ENCODE assay signal across 19 cellular contexts in genomic region chr17:19010729-19011505, GRCh38. TPM values are rescaled to one million over a fixed set of nuclear protein-coding genes. Genes with fewer than 3 reads are reported as not detected.
DNase-seq lines count a peak whose midpoint lies in the region; ATAC-seq, FAIRE-seq and TF ChIP-seq lines count a peak whose summit lies in the region.
"Had no signal": no experiment of that assay in that cellular context is flagged by ENCODE, and none has a peak within 500 bp of the region (broad histone marks: within the 10 kb centered on the region; RNA-seq: fewer than 3 reads in every experiment).

No MANE protein-coding gene starts in this region.

- no peak for TF ChIP-seq CTCF in left ventricle myocardium inferior (IDR thresholded peaks at IDR 0.05; ENCODE audit: borderline replicate concordance)
- no peak for TF ChIP-seq CTCF in astrocyte (IDR thresholded peaks at IDR 0.05; ENCODE audit: insufficient read depth, low read depth, low read length)
- no peak for TF ChIP-seq CTCF in transverse colon (IDR thresholded peaks at IDR 0.05)

- no peaks in the 10 kb centered on the region for H3K36me3 ChIP-seq in left ventricle myocardium inferior
- no peaks in the 10 kb centered on the region for H3K36me3 ChIP-seq in astrocyte (ENCODE audit: insufficient read depth, low read length)
- no peaks in the 10 kb centered on the region for H3K36me3 ChIP-seq in transverse colon

- TF ChIP-seq EP300 in transverse colon (IDR thresholded peaks at IDR 0.05; ENCODE audit: low read depth) = no peak

- H3K9ac ChIP-seq in astrocyte (ENCODE audit: low read length) = no peak overlapping the region

- H3K27me3 Mint-ChIP-seq in astrocyte (ENCODE audit: low read depth, unreplicated experiment) = peaks cover 16% of the 10 kb centered on the region

- no peaks in the 10 kb centered on the region for H3K36me3 Mint-ChIP-seq in astrocyte (ENCODE audit: low read depth, unreplicated experiment)
- H3K36me3 Mint-ChIP-seq: natural killer cell treated with Interleukin-12 subunit alpha and Interleukin-12 subunit beta and Interleukin-15 and Interleukin-18, amount 100 ng/mL, for 72 hours had no signal

- no peak for FAIRE-seq in astrocyte (lab: Jason Lieb, UNC)
- FAIRE-seq: D721Med had no signal

- peaks cover 3% of the 10 kb centered on the region for H3K9me3 Mint-ChIP-seq in astrocyte (ENCODE audit: unreplicated experiment)
- H3K9me3 Mint-ChIP-seq: natural killer cell treated with Interleukin-12 subunit alpha and Interleukin-12 subunit beta and Interleukin-15 and Interleukin-18, amount 100 ng/mL, for 72 hours had no signal

- peak overlapping the region; percentile 72 for H3K27ac Mint-ChIP-seq in astrocyte (ENCODE audit: unreplicated experiment)
- H3K27ac Mint-ChIP-seq: natural killer cell treated with Interleukin-12 subunit alpha and Interleukin-12 subunit beta and Interleukin-15 and Interleukin-18, amount 100 ng/mL, for 72 hours had no signal

- ATAC-seq in Right ventricle myocardium inferior (no peak), left colon (peak; percentile 95)
- ATAC-seq: natural killer cell treated with Interleukin-12 subunit alpha and Interleukin-12 subunit beta and Interleukin-15 and Interleukin-18, amount 100 ng/mL, for 72 hours had no signal

- DNase-seq in Right ventricle myocardium inferior (ENCODE audit: missing footprints) = peak; percentile 17
- no peak for DNase-seq in left ventricle myocardium inferior
- no peak for DNase-seq in astrocyte (ENCODE audit: low read depth)
- peak; percentile 77 to 89 for DNase-seq in left colon
- peak; percentile 81 for DNase-seq in transverse colon
- DNase-seq in central memory CD4-positive, alpha-beta T cell = no peak
- DNase-seq in DMS 273 (lab: John Stamatoyannopoulos, UW; ENCODE audit: unreplicated experiment) = no peak
- DNase-seq in DMS153 (lab: John Stamatoyannopoulos, UW) = no peak
- DNase-seq: activated CD4-positive, alpha-beta T cell treated with anti-CD3 and anti-CD28 coated beads for 1 hour; activated T-cell treated with anti-CD3 and anti-CD28 coated beads, Interleukin-2, amount 50 U/mL, for 1 hour; anterior cingulate cortex; NCI-H1092 treated with DMSO at 0.1 percent for 48 hours; NCI-H446 treated with DMSO at 0.1 percent for 48 hours; substantia nigra had no signal

- H3K79me2 ChIP-seq in astrocyte (ENCODE audit: insufficient read depth, low read length) = no peaks in the 10 kb centered on the region

- no peak overlapping the region for H2AFZ ChIP-seq in astrocyte (ENCODE audit: low read depth, low read length)

- TF ChIP-seq POLR2A in transverse colon (IDR thresholded peaks at IDR 0.05) = peak; percentile 39

- no peaks in the 10 kb centered on the region for H3K4me1 ChIP-seq in left ventricle myocardium inferior
- peaks cover 5% of the 10 kb centered on the region for H3K4me1 ChIP-seq in astrocyte (ENCODE audit: insufficient read depth, low read length)
- peaks cover 7 to 23% (median 17%) of the 10 kb centered on the region in 4 donors for H3K4me1 ChIP-seq in transverse colon

- H3K4me2 ChIP-seq in astrocyte (ENCODE audit: low read length) = no peak overlapping the region

- peaks cover 10% of the 10 kb centered on the region for H3K4me1 Mint-ChIP-seq in astrocyte (ENCODE audit: low read depth, unreplicated experiment)

- no peak overlapping the region for H3K27ac ChIP-seq in left ventricle myocardium inferior (replicated peaks)
- H3K27ac ChIP-seq in astrocyte (ENCODE audit: low read depth, low read length) = no peak overlapping the region
- H3K27ac ChIP-seq in transverse colon = peak overlapping the region; percentile 55 to 73 (median 71)

- H3K9me3 ChIP-seq in left ventricle myocardium inferior (replicated peaks) (peaks cover 5% of the 10 kb centered on the region), astrocyte (ENCODE audit: insufficient read depth, low read depth, low read length) (no peaks in the 10 kb centered on the region), transverse colon (no peaks in the 10 kb centered on the region)

- no peaks in the 10 kb centered on the region for H3K27me3 ChIP-seq in left ventricle myocardium inferior (ENCODE audit: low read depth)
- no peaks in the 10 kb centered on the region for H3K27me3 ChIP-seq in astrocyte (ENCODE audit: insufficient read depth, low read length)
- no peaks in the 10 kb centered on the region for H3K27me3 ChIP-seq in transverse colon

- H3K4me3 ChIP-seq in left ventricle myocardium inferior (no peak overlapping the region), astrocyte (ENCODE audit: insufficient read depth, low read depth, low read length) (no peak overlapping the region), transverse colon (no peak overlapping the region)

- H4K20me1 ChIP-seq in astrocyte (ENCODE audit: insufficient read depth, low read length) = no peaks in the 10 kb centered on the region

- 55 to 66% methylated on average over 4 to 11 of the region's 11 CpGs for WGBS in transverse colon (ENCODE audit: low coverage in 1 of 2), 2 donors

- H3K4me3 Mint-ChIP-seq in astrocyte (ENCODE audit: unreplicated experiment) = no peak overlapping the region
- H3K4me3 Mint-ChIP-seq: natural killer cell treated with Interleukin-12 subunit alpha and Interleukin-12 subunit beta and Interleukin-15 and Interleukin-18, amount 100 ng/mL, for 72 hours had no signal

- in situ Hi-C loops in transverse colon (cut with MboI; ENCODE audit: low pct_ligation_motif_present in 1 of 4, low pct_unique_long_range_greater_than_20kb in 1 of 4, low sequenced_read_pairs in 3 of 4) = no loop called here

- intact Hi-C loops in Right ventricle myocardium inferior (cut with DNase I) = no loop called here
- intact Hi-C loops in left ventricle myocardium inferior (cut with micrococcal nuclease) = no loop called here
- intact Hi-C loops in left colon (cut with DNase I, micrococcal nuclease) = no loop called here
- intact Hi-C loops in transverse colon (cut with DNase I; ENCODE audit: low total_unique reads) = no loop called here

RNA-seq across cellular contexts. Expression of gene FAM83G, which starts 6.4 kb away (rescaled TPM):
- total RNA-seq in Right ventricle myocardium inferior (2.7 TPM), left ventricle myocardium inferior (2.2 TPM), astrocyte (10.6 and 12.9 TPM in 2 replicates), left colon (10 to 100 TPM; 29.7 to 34.7 TPM), transverse colon (10 to 100 TPM; 33.6 to 75.6 (median 39.4) TPM)

RNA-seq across cellular contexts. Expression of gene GRAP, which starts 35.8 kb away (rescaled TPM):
- total RNA-seq in Right ventricle myocardium inferior = 2.0 TPM
- total RNA-seq in left ventricle myocardium inferior = 1.7 TPM
- total RNA-seq in astrocyte = 0.30 and 0.38 TPM in 2 replicates
- 1 to 10 TPM in 1 of 2 donors, under 1 TPM in 1; 0.79 to 1.5 TPM for total RNA-seq in left colon
- 10 to 100 TPM in 1 of 4 donors, 1 to 10 TPM in 3; 1.6 to 20.2 (median 5.5) TPM for total RNA-seq in transverse colon

RNA-seq across cellular contexts. Expression of gene SLC5A10, which starts 59.0 kb away (rescaled TPM):
- total RNA-seq in Right ventricle myocardium inferior (not detected), left ventricle myocardium inferior (not detected), astrocyte (0.14 TPM in 1 of 2 replicates, not detected in the other), left colon (under 1 TPM in 1 of 2 donors, not detected in 1; 0.31 TPM), transverse colon (not detected)
- total RNA-seq: glomerular endothelial cell; natural killer cell treated with Interleukin-12 subunit alpha and Interleukin-12 subunit beta and Interleukin-15 and Interleukin-18, amount 100 ng/mL, for 72 hours; skeletal muscle tissue; T-helper 1 cell treated with Interleukin-12 subunit alpha and Interleukin-12 subunit beta and Interleukin-4 antibody, amounts not matched to agents 30 ng/mL and 1 ng/mL, for 36 hours had no signal

Comparison
In these comparisons a context has a peak if more than half of its experiments do, and no peak if none do; other contexts are left out.
1. DNase-seq: peak in Right ventricle myocardium inferior (single experiment), left colon (2 of 2) and transverse colon (single experiment); none in left ventricle myocardium inferior (single experiment), astrocyte (single experiment), central memory CD4-positive, alpha-beta T cell (single experiment), DMS 273 (single experiment) and DMS153 (single experiment).
2. H3K27ac ChIP-seq: peak in transverse colon (4 of 4); none in left ventricle myocardium inferior (single experiment) and astrocyte (single experiment).